8 cellular contexts compared by ENCODE assay signal in the genomic region with DNA sequence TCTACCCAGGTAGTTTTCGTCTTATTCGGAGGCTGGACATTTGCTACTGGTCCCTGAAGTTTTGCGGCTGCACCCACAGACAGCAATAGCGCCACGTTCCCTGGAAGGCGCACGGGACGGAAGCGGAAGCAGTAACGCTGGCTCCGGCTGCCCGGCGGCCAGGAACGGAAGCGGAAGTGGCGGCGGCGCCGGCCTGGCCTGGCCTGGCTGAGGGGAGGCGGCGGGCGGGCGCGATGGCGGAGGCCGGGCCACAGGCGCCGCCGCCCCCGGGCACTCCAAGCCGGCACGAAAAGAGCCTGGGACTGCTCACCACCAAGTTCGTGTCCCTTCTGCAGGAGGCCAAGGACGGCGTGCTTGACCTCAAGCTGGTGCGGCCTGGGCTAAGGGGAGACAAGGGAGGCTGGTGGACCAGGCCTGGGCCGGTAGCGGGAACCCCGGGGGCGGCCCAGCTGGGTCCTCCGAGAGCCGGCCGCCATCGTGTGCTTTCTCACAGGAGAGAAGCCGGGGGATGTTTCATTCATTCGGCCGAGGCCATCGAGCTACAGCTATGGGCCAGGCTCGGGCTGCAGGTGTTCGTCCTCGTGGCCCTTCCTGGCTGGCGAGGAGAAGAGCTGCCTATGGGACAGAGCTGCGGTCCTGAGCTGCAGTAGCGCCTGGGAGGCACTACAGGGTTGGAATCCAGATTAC.
DNase-seq lines count a peak whose midpoint lies in the region; ATAC-seq and TF ChIP-seq lines count a peak whose summit lies in the region.

A gene with protein sequence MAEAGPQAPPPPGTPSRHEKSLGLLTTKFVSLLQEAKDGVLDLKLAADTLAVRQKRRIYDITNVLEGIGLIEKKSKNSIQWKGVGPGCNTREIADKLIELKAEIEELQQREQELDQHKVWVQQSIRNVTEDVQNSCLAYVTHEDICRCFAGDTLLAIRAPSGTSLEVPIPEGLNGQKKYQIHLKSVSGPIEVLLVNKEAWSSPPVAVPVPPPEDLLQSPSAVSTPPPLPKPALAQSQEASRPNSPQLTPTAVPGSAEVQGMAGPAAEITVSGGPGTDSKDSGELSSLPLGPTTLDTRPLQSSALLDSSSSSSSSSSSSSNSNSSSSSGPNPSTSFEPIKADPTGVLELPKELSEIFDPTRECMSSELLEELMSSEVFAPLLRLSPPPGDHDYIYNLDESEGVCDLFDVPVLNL (plus strand): TSS at position 161 of the 687 bp plus-strand sequence. CDS start 73 bp downstream, at position 234.

- H3K4me3 ChIP-seq in AG04449 (ENCODE audit: low read depth, low read length) = peak within 1 kb of the TSS; percentile 97

- H3K27ac ChIP-seq in caudate nucleus (ENCODE audit: low read depth, low read length) = peak within 1 kb of the TSS; percentile 71

- CTCF ChIA-PET in AG04449 (lab: Yijun Ruan, JAX) = interaction anchor here (0.9 to 9.3 kb wide), 2 partner anchors 19 to 238 kb away, joined by 3 to 83 read pairs; no protein-coding TSS in a partner anchor

- DNase-seq in AG04449 (ENCODE audit: low read depth, low spot score) (peak; percentile 40), NCI-H226 (peak; percentile 89), caudate nucleus (lab: John Stamatoyannopoulos, UW) (peak in 60 of 61 donors; percentile 40 to 96 (median 86)), islet precursor cell (peak; percentile 94)
- DNase-seq in activated CD4-positive, CD25-positive, alpha-beta regulatory T cell (lab: John Stamatoyannopoulos, UW) = peak; percentile 72 to 76 (median 74)
- peak; percentile 86 for DNase-seq in stimulated activated CD4-positive, alpha-beta T cell treated with anti-CD3 and anti-CD28 coated beads, Interleukin-12 subunit alpha, Interleukin-12 subunit beta, amount 100 ng/mL, for 4 hours

- ATAC-seq in GM18867 (IDR thresholded peaks at IDR 0.05; ENCODE audit: unreplicated experiment) = peak; percentile 89
- ATAC-seq in HG03103 (IDR thresholded peaks at IDR 0.05; ENCODE audit: low read depth, unreplicated experiment) = peak; percentile 85

- TF ChIP-seq CTCF in AG04449 (IDR thresholded peaks at IDR 0.05; ENCODE audit: insufficient read depth, low read length, missing control alignments) = no peak

- POLR2A ChIA-PET in AG04449 (lab: Yijun Ruan, JAX) = no interaction called here

Comparison
In these comparisons a context has a peak if more than half of its experiments do, and no peak if none do; other contexts are left out.
1. Peak in every context shown above with its lines: DNase-seq, ATAC-seq, H3K4me3 ChIP-seq and H3K27ac ChIP-seq.
2. DNase-seq: peak in every context shown above with its lines; median percentile 94 in islet precursor cell; 89 in NCI-H226; 86 in caudate nucleus; 86 in stimulated activated CD4-positive, alpha-beta T cell treated with anti-CD3 and anti-CD28 coated beads, Interleukin-12 subunit alpha, Interleukin-12 subunit beta, amount 100 ng/mL, for 4 hours; 74 in activated CD4-positive, CD25-positive, alpha-beta regulatory T cell; 40 in AG04449.